In genomic region chr15:34679326-34679725, GRCh38 we compare ENCODE assay signal across 27 cellular contexts.
"Had no signal": no experiment of that assay in that cellular context is flagged by ENCODE, and none has a peak within 500 bp of the region (broad histone marks: within the 10 kb centered on the region; RNA-seq: fewer than 3 reads in every experiment).

No MANE protein-coding gene starts in this region.

- H3K4me3 ChIP-seq: colonic mucosa, dorsolateral prefrontal cortex, left ventricle myocardium inferior, lung, right atrium auricular region, stomach, thyroid gland, upper lobe of left lung, vagina had no signal

- H3K4me1 ChIP-seq: colonic mucosa, left ventricle myocardium inferior, right atrium auricular region, stomach, thyroid gland, upper lobe of left lung, vagina had no signal

- ATAC-seq: natural killer cell treated with Interleukin-12 subunit alpha and Interleukin-12 subunit beta and Interleukin-15 and Interleukin-18, amount 100 ng/mL, for 72 hours; stimulated activated naive B cell treated with anti-CD40 and anti-IgM and Interleukin-4, amounts not matched to agents 10 μg/mL and 1 μg/mL and 100 μg/mL, for 72 hours had no signal

- H3K9me3 ChIP-seq: colonic mucosa, left ventricle myocardium inferior, right atrium auricular region, stomach, thyroid gland, upper lobe of left lung, vagina had no signal

- DNase-seq: activated CD4-positive, alpha-beta memory T cell treated with anti-CD3 and anti-CD28 coated beads for 36 hours; activated CD4-positive, alpha-beta T cell treated with anti-CD3 and anti-CD28 coated beads, Interleukin-2, amount 10 ng/mL, durations not matched to agents 24 days and 14 days; activated CD4-positive, CD25-positive, alpha-beta regulatory T cell treated with anti-CD3 and anti-CD28 coated beads, Interleukin-2, amount 50 U/mL, for 72 hours; activated CD8-positive, alpha-beta memory T cell treated with anti-CD3 and anti-CD28 coated beads, Interleukin-2, amount 50 U/mL, for 4 hours; activated gamma-delta T cell; activated naive CD4-positive, alpha-beta T cell treated with anti-CD3 and anti-CD28 coated beads, Interleukin-2, amount 10 ng/mL, durations not matched to agents 7 days and 5 days; activated naive CD8-positive, alpha-beta T cell treated with anti-CD3 and anti-CD28 coated beads, Interleukin-2, amount 10 ng/mL, durations not matched to agents 7 days and 5 days; activated T-cell treated with anti-CD3 and anti-CD28 coated beads, Interleukin-2, amount 50 U/mL, for 1 hour; colonic mucosa; dorsolateral prefrontal cortex; effector memory CD4-positive, alpha-beta T cell; foreskin melanocyte; islet precursor cell; left ventricle myocardium inferior; mesendoderm; stimulated activated CD4-positive, alpha-beta T cell treated with anti-CD3 and anti-CD28 coated beads, Interleukin-15, amount 100 ng/mL, for 24 hours; stimulated activated CD4-positive, alpha-beta T cell treated with anti-CD3 and anti-CD28 coated beads, Interleukin-2, amount 100 ng/mL, for 24 hours; stimulated activated naive B cell treated with anti-CD40 and anti-IgM and Interleukin-4, amounts not matched to agents 10 μg/mL and 1 μg/mL and 100 μg/mL, for 72 hours; stomach; T-helper 2 cell; thyroid gland; upper lobe of left lung had no signal

- H3K36me3 ChIP-seq: colonic mucosa, left ventricle myocardium inferior, right atrium auricular region, stomach, thyroid gland, upper lobe of left lung, vagina had no signal

- FAIRE-seq: bronchial epithelial cell had no signal

- H3K27ac ChIP-seq: colonic mucosa, left ventricle myocardium inferior, right atrium auricular region, stomach, thyroid gland, upper lobe of left lung, vagina had no signal

- H3K27me3 ChIP-seq: colonic mucosa, right atrium auricular region, thyroid gland, upper lobe of left lung, vagina had no signal
